In genomic region chr6:32974541-32975308, GRCh38 we compare ENCODE assay signal across 9 cellular contexts. TPM values are rescaled to one million over a fixed set of nuclear protein-coding genes. Genes with fewer than 3 reads are reported as not detected.
A peak's percentile ranks its signal among the peaks of the same experiment; 100 is the strongest.
DNase-seq lines count a peak whose midpoint lies in the region; ATAC-seq and TF ChIP-seq lines count a peak whose summit lies in the region.
"Had no signal": no experiment of that assay in that cellular context is flagged by ENCODE, and none has a peak within 500 bp of the region (broad histone marks: within the 10 kb centered on the region; RNA-seq: fewer than 3 reads in every experiment).

No MANE protein-coding gene starts in this region.

- BruUV-seq in PC-3 (replicated peaks; lab: Mats Ljungman, UMichigan): no TSS peak

- H3K4me2 ChIP-seq in PC-3 (ENCODE audit: low read length): peak overlapping the region; percentile 94
- peak overlapping the region; percentile 100 for H3K4me2 ChIP-seq in parathyroid adenoma (ENCODE audit: low read length)

- H2AFZ ChIP-seq in PC-3 (ENCODE audit: low read length): no peak overlapping the region
- no peak overlapping the region for H2AFZ ChIP-seq in parathyroid adenoma

- CTCF ChIA-PET in PC-3 (lab: Charles Lee): interaction anchor here (0.6 to 1.9 kb wide), 2 partner anchors 10 to 40 kb away, joined by 3 to 11 read pairs; no protein-coding TSS in a partner anchor

- H3K79me2 ChIP-seq in PC-3 (ENCODE audit: low read length) (peaks cover 88% of the 10 kb centered on the region), parathyroid adenoma (peaks cover 35% of the 10 kb centered on the region)

- no peaks in the 10 kb centered on the region for H3K9me2 ChIP-seq in PC-3 (replicated peaks; ENCODE audit: low read length)

- intact Hi-C loops in PC-3 (cut with micrococcal nuclease): loop anchor here (5.0 kb wide), 1 partner anchor 777 kb away; no protein-coding TSS in a partner anchor

- peaks cover 10% of the 10 kb centered on the region for H3F3A ChIP-seq in PC-3 (ENCODE audit: low read length, unreplicated experiment)

- H3K4me1 ChIP-seq in PC-3 (ENCODE audit: insufficient read depth, low read length) (peaks cover 30% of the 10 kb centered on the region), parathyroid adenoma (peaks cover 15% of the 10 kb centered on the region)

- TF ChIP-seq CTCF in PC-3 (conservative IDR thresholded peaks at IDR 0.05; ENCODE audit: low read depth, low read length) (no peak), epithelial cell of esophagus (IDR thresholded peaks at IDR 0.05; ENCODE audit: insufficient read depth, low read depth, low read length, missing control alignments) (no peak), parathyroid adenoma (IDR thresholded peaks at IDR 0.05) (no peak)

- DNase-seq in ELR (ENCODE audit: low read depth) (peak; percentile 30), PC-3 (no peak), epithelial cell of esophagus (ENCODE audit: low read depth) (no peak), SIG-M5 (lab: John Stamatoyannopoulos, UW) (no peak)
- DNase-seq in stimulated activated CD4-positive, alpha-beta T cell treated with anti-CD3 and anti-CD28 coated beads, Interleukin-4, amount 100 ng/mL, for 4 hours: no peak
- DNase-seq: stimulated activated CD8-positive, alpha-beta memory T cell treated with anti-CD3 and anti-CD28 coated beads, Interleukin-4, amount 100 ng/mL, for 48 hours had no signal

- H3K27ac ChIP-seq in PC-3 (ENCODE audit: low read length) (no peak overlapping the region), parathyroid adenoma (no peak overlapping the region)

- POLR2A ChIA-PET in PC-3 (lab: Charles Lee; ENCODE audit: unreplicated experiment): interaction anchor here (0.6 to 0.9 kb wide), 2 partner anchors 13 to 41 kb away, joined by 3 to 5 read pairs; no protein-coding TSS in a partner anchor

- peak overlapping the region; percentile 98 for H3K4me3 ChIP-seq in PC-3 (ENCODE audit: low read length)
- peak overlapping the region; percentile 100 for H3K4me3 ChIP-seq in epithelial cell of esophagus (ENCODE audit: low read length)
- peak overlapping the region; percentile 99 for H3K4me3 ChIP-seq in parathyroid adenoma (ENCODE audit: low read depth, low read length)

- H3K9me3 ChIP-seq in PC-3 (ENCODE audit: low read length) (no peaks in the 10 kb centered on the region), parathyroid adenoma (ENCODE audit: control insufficient read depth, low read length) (no peaks in the 10 kb centered on the region)

- H3K36me3 ChIP-seq in PC-3 (ENCODE audit: low read depth, low read length) (peaks cover 75% of the 10 kb centered on the region), parathyroid adenoma (ENCODE audit: control insufficient read depth, insufficient read depth, low read length) (no peaks in the 10 kb centered on the region)

- peaks cover 76% of the 10 kb centered on the region for H4K20me1 ChIP-seq in PC-3 (ENCODE audit: low read length)

- peak overlapping the region; percentile 82 for H3K9ac ChIP-seq in PC-3 (ENCODE audit: low read length)
- peak overlapping the region; percentile 39 for H3K9ac ChIP-seq in parathyroid adenoma

- H3K27me3 ChIP-seq in PC-3 (ENCODE audit: low read length): no peaks in the 10 kb centered on the region
- no peaks in the 10 kb centered on the region for H3K27me3 ChIP-seq in parathyroid adenoma (ENCODE audit: control insufficient read depth, insufficient read depth, low read length)

- ATAC-seq in PC-3 (no peak), HG02885 (IDR thresholded peaks at IDR 0.05; ENCODE audit: poor library complexity, unreplicated experiment) (no peak), HG03342 (IDR thresholded peaks at IDR 0.05; ENCODE audit: unreplicated experiment) (no peak)

RNA-seq across cellular contexts. Expression of gene BRD2, which starts 6.3 kb away (rescaled TPM):
- total RNA-seq in PC-3 (2014; rRNA removed): 171 and 192 TPM in 2 replicates

RNA-seq across cellular contexts. Expression of gene HLA-DMA, which starts 21.8 kb away (rescaled TPM):
- 1.7 and 3.0 TPM in 2 replicates for total RNA-seq in PC-3 (2014; rRNA removed)

RNA-seq across cellular contexts. Expression of gene HLA-DMB, which starts 33.9 kb away (rescaled TPM):
- not detected in 2 replicates for total RNA-seq in PC-3 (2014; rRNA removed)

RNA-seq across cellular contexts. Expression of gene HLA-DOA, which starts 34.7 kb away (rescaled TPM):
- total RNA-seq in PC-3 (2014; rRNA removed): not detected in 2 replicates
